Comparison of ENCODE assay signal across 21 cellular contexts in the genomic region with DNA sequence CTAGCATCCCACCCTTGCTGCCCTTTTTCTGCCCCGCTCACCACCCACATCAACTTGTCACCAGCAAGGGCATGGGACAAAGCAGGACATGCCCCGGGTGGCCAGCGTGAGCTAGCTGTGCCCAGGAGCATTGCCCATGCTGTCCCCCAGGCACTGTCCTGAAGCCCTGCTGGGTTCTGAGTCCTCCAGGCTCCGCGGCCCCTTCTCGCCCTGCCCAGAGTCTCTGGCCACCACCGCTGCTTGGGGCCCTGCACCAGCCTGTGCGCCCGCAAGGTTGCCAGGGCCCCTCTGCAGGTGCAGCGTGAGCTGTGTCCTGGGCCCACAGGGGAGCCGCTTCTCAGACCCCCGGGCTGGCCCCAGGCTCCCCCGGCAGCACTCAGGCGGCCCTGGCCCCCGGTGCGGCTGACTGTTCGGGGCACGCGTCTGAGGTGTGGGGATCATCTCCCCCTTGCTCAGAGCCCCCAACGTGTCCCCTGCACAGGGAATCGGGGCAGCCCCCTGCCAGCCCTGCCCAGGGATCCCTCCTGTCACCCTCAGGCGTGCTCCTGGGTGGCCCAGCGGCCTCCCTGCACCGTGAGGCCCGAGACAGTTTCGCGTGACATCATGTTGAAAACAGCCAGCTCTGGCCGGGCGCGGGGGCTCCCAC. TPM values are rescaled to one million over a fixed set of nuclear protein-coding genes. Genes with fewer than 3 reads are reported as not detected.
A peak's percentile ranks its signal among the peaks of the same experiment; 100 is the strongest.
DNase-seq lines count a peak whose midpoint lies in the region; ATAC-seq and TF ChIP-seq lines count a peak whose summit lies in the region.
"Had no signal": no experiment of that assay in that cellular context is flagged by ENCODE, and none has a peak within 500 bp of the region (broad histone marks: within the 10 kb centered on the region; RNA-seq: fewer than 3 reads in every experiment).

No MANE protein-coding gene starts in this region.

- peaks cover 74% of the 10 kb centered on the region for H4K20me1 ChIP-seq in DND-41 (ENCODE audit: insufficient read depth, low read length)

- H3K4me2 ChIP-seq in DND-41 (ENCODE audit: insufficient read depth, low read length) = 0 out of 2 replicates have a peak overlapping the region, but pooled peaks have one; percentile 94

- H3K36me3 Mint-ChIP-seq in activated CD4-positive, alpha-beta memory T cell treated with anti-CD3 and anti-CD28 coated beads, Interleukin-2, amount 10 ng/mL, durations not matched to agents 7 days and 5 days (ENCODE audit: low read depth) = peaks cover 33% of the 10 kb centered on the region
- peaks cover 9% of the 10 kb centered on the region for H3K36me3 Mint-ChIP-seq in activated CD4-positive, alpha-beta memory T cell treated with anti-CD3 and anti-CD28 coated beads for 36 hours
- H3K36me3 Mint-ChIP-seq in central memory CD8-positive, alpha-beta T cell (ENCODE audit: insufficient read depth) = peaks cover 41% of the 10 kb centered on the region

- no peak for TF ChIP-seq EP300 in tibial nerve (IDR thresholded peaks at IDR 0.05)

- ATAC-seq in DND-41 (ENCODE audit: insufficient read depth, low read depth) (no peak), GM19328 (IDR thresholded peaks at IDR 0.05; ENCODE audit: unreplicated experiment) (no peak)
- ATAC-seq in central memory CD8-positive, alpha-beta T cell (replicated peaks; ENCODE audit: extremely low read depth, poor library complexity, severe bottlenecking) = no peak
- ATAC-seq: activated T-cell treated with anti-CD3 and anti-CD28 coated beads, Interleukin-2, amount 50 U/mL, for 72 hours; esophagus mucosa; foreskin keratinocyte; heart right ventricle had no signal

- peaks cover 31% of the 10 kb centered on the region for H3K4me1 ChIP-seq in DND-41 (ENCODE audit: insufficient read depth, low read length)
- H3K4me1 ChIP-seq in neutrophil (ENCODE audit: control insufficient read depth in 1 of 2, insufficient read depth in 1 of 2, low read depth in 1 of 2, low read length in 1 of 2) = peaks cover 39 to 41% of the 10 kb centered on the region in 2 experiments
- H3K4me1 ChIP-seq in tibial nerve = peaks cover 0 to 45% (median 28%) of the 10 kb centered on the region in 4 donors

- intact Hi-C loops in activated CD4-positive, alpha-beta memory T cell treated with anti-CD3 and anti-CD28 coated beads for 36 hours (cut with micrococcal nuclease) = no loop called here

- H3K9ac ChIP-seq in DND-41 (ENCODE audit: low read depth, low read length) = no peak overlapping the region

- H3K27me3 Mint-ChIP-seq in activated CD4-positive, alpha-beta memory T cell treated with anti-CD3 and anti-CD28 coated beads, Interleukin-2, amount 10 ng/mL, durations not matched to agents 7 days and 5 days = no peaks in the 10 kb centered on the region
- no peaks in the 10 kb centered on the region for H3K27me3 Mint-ChIP-seq in activated CD4-positive, alpha-beta memory T cell treated with anti-CD3 and anti-CD28 coated beads for 36 hours
- no peaks in the 10 kb centered on the region for H3K27me3 Mint-ChIP-seq in central memory CD8-positive, alpha-beta T cell

- H3K36me3 ChIP-seq in DND-41 (ENCODE audit: insufficient read depth, low read length) (peaks cover 31% of the 10 kb centered on the region), neutrophil (peaks cover 8% of the 10 kb centered on the region), tibial nerve (peaks cover 0 to 12% (median 0%) of the 10 kb centered on the region in 3 donors)
- H3K36me3 ChIP-seq: colonic mucosa, vagina had no signal

- peaks cover 39% of the 10 kb centered on the region for H3K4me1 Mint-ChIP-seq in activated CD4-positive, alpha-beta memory T cell treated with anti-CD3 and anti-CD28 coated beads, Interleukin-2, amount 10 ng/mL, durations not matched to agents 7 days and 5 days
- H3K4me1 Mint-ChIP-seq in activated CD4-positive, alpha-beta memory T cell treated with anti-CD3 and anti-CD28 coated beads for 36 hours (ENCODE audit: low read depth) = peaks cover 32% of the 10 kb centered on the region
- H3K4me1 Mint-ChIP-seq in central memory CD8-positive, alpha-beta T cell = peaks cover 35% of the 10 kb centered on the region

- H3K4me3 ChIP-seq in DND-41 (ENCODE audit: low read depth in 1 of 2, low read length in 2 of 2) = no peak overlapping the region
- peak overlapping the region in 1 of 2 experiments; percentile 72 for H3K4me3 ChIP-seq in neutrophil (ENCODE audit: low read depth in 1 of 2, low read length in 1 of 2)
- no peak overlapping the region for H3K4me3 ChIP-seq in tibial nerve
- H3K4me3 ChIP-seq: colonic mucosa, HAP-1, psoas muscle, SJSA1, vagina had no signal

- no peak for DNase-seq in activated CD4-positive, alpha-beta memory T cell treated with anti-CD3 and anti-CD28 coated beads, Interleukin-2, amount 10 ng/mL, durations not matched to agents 7 days and 5 days
- no peak for DNase-seq in activated CD4-positive, alpha-beta memory T cell treated with anti-CD3 and anti-CD28 coated beads for 36 hours
- no peak for DNase-seq in DND-41
- DNase-seq in central memory CD8-positive, alpha-beta T cell (ENCODE audit: low spot score in 2 of 2) = no peak
- no peak for DNase-seq in NCI-H128 (lab: John Stamatoyannopoulos, UW; ENCODE audit: unreplicated experiment)
- DNase-seq in tibial nerve (ENCODE audit: low spot score in 2 of 2) = no peak
- DNase-seq: activated naive CD4-positive, alpha-beta T cell treated with anti-CD3 and anti-CD28 coated beads for 36 hours; foreskin keratinocyte; heart right ventricle; NCI-H1105 treated with DMSO at 0.1 percent for 48 hours; NCI-H2029 treated with DMSO at 0.1 percent for 48 hours had no signal

- no peak overlapping the region for H2AFZ ChIP-seq in DND-41 (ENCODE audit: low read depth, low read length)

- no peak overlapping the region for H3K27ac ChIP-seq in DND-41 (ENCODE audit: low read length)
- peak overlapping the region; percentile 100 for H3K27ac ChIP-seq in neutrophil
- peak overlapping the region in 1 of 4 donors; percentile 98 for H3K27ac ChIP-seq in tibial nerve
- H3K27ac ChIP-seq: colonic mucosa, foreskin keratinocyte, psoas muscle, SJSA1, vagina had no signal

- no peak for TF ChIP-seq POLR2A in tibial nerve (IDR thresholded peaks at IDR 0.05)

- peak overlapping the region; percentile 40 for H3K27ac Mint-ChIP-seq in activated CD4-positive, alpha-beta memory T cell treated with anti-CD3 and anti-CD28 coated beads, Interleukin-2, amount 10 ng/mL, durations not matched to agents 7 days and 5 days
- H3K27ac Mint-ChIP-seq in activated CD4-positive, alpha-beta memory T cell treated with anti-CD3 and anti-CD28 coated beads for 36 hours = no peak overlapping the region
- H3K27ac Mint-ChIP-seq in central memory CD8-positive, alpha-beta T cell (ENCODE audit: low read depth) = peak overlapping the region; percentile 74
- H3K27ac Mint-ChIP-seq: activated T-cell treated with anti-CD3 and anti-CD28 coated beads, Interleukin-2, amount 50 U/mL, for 72 hours had no signal

- CTCF ChIA-PET in activated CD4-positive, alpha-beta memory T cell treated with anti-CD3 and anti-CD28 coated beads, Interleukin-2, amount 10 ng/mL, durations not matched to agents 7 days and 5 days (lab: Charles Lee) = interaction anchor here (0.7 to 1.7 kb wide), 7 partner anchors 8 to 149 kb away, joined by 3 to 7 read pairs (median 3); no protein-coding TSS in a partner anchor
- CTCF ChIA-PET in activated CD4-positive, alpha-beta memory T cell treated with anti-CD3 and anti-CD28 coated beads for 36 hours (lab: Charles Lee) = interaction anchor here (0.6 to 3.3 kb wide), 8 partner anchors 15 to 147 kb away, joined by 3 to 19 read pairs (median 4); no protein-coding TSS in a partner anchor

- H3K9me3 ChIP-seq in DND-41 (ENCODE audit: insufficient read depth, low read length, severe bottlenecking) = no peaks in the 10 kb centered on the region
- H3K9me3 ChIP-seq in neutrophil = no peaks in the 10 kb centered on the region
- H3K9me3 ChIP-seq in tibial nerve = no peaks in the 10 kb centered on the region
- H3K9me3 ChIP-seq: colonic mucosa, HAP-1, heart right ventricle, psoas muscle, SJSA1, vagina had no signal

- no peaks in the 10 kb centered on the region for H3K9me3 Mint-ChIP-seq in activated CD4-positive, alpha-beta memory T cell treated with anti-CD3 and anti-CD28 coated beads, Interleukin-2, amount 10 ng/mL, durations not matched to agents 7 days and 5 days
- no peaks in the 10 kb centered on the region for H3K9me3 Mint-ChIP-seq in activated CD4-positive, alpha-beta memory T cell treated with anti-CD3 and anti-CD28 coated beads for 36 hours
- no peaks in the 10 kb centered on the region for H3K9me3 Mint-ChIP-seq in central memory CD8-positive, alpha-beta T cell
- H3K9me3 Mint-ChIP-seq: activated naive CD4-positive, alpha-beta T cell treated with anti-CD3 and anti-CD28 coated beads for 36 hours; activated T-cell treated with anti-CD3 and anti-CD28 coated beads, Interleukin-2, amount 50 U/mL, for 72 hours; endodermal cell had no signal

- no peak for TF ChIP-seq CTCF in DND-41 (IDR thresholded peaks at IDR 0.05; ENCODE audit: borderline replicate concordance, extremely low read depth, low read length, poor library complexity, severe bottlenecking)
- no peak for TF ChIP-seq CTCF in neutrophil (IDR thresholded peaks at IDR 0.05)
- no peak for TF ChIP-seq CTCF in tibial nerve (IDR thresholded peaks at IDR 0.05)

- 88 to 89% methylated on average over 27 to 28 of the region's 30 CpGs for WGBS in tibial nerve, 2 donors

- H3K4me3 Mint-ChIP-seq in activated CD4-positive, alpha-beta memory T cell treated with anti-CD3 and anti-CD28 coated beads, Interleukin-2, amount 10 ng/mL, durations not matched to agents 7 days and 5 days = no peak overlapping the region
- H3K4me3 Mint-ChIP-seq in activated CD4-positive, alpha-beta memory T cell treated with anti-CD3 and anti-CD28 coated beads for 36 hours = no peak overlapping the region
- H3K4me3 Mint-ChIP-seq in central memory CD8-positive, alpha-beta T cell = no peak overlapping the region
- H3K4me3 Mint-ChIP-seq: endodermal cell had no signal

- POLR2A ChIA-PET in activated CD4-positive, alpha-beta memory T cell treated with anti-CD3 and anti-CD28 coated beads, Interleukin-2, amount 10 ng/mL, durations not matched to agents 7 days and 5 days (lab: Charles Lee) = interaction anchor here (0.9 kb wide), 1 partner anchor 18 kb away, joined by 6 read pairs; no protein-coding TSS in a partner anchor
- POLR2A ChIA-PET in activated CD4-positive, alpha-beta memory T cell treated with anti-CD3 and anti-CD28 coated beads for 36 hours (lab: Charles Lee) = no interaction called here

- H3K27me3 ChIP-seq in DND-41 (ENCODE audit: insufficient read depth, low read length, poor library complexity) = no peaks in the 10 kb centered on the region
- no peaks in the 10 kb centered on the region for H3K27me3 ChIP-seq in neutrophil
- H3K27me3 ChIP-seq in tibial nerve = no peaks in the 10 kb centered on the region
- H3K27me3 ChIP-seq: colonic mucosa, foreskin keratinocyte, heart right ventricle, SJSA1, vagina had no signal

- H3K79me2 ChIP-seq in DND-41 (ENCODE audit: insufficient read depth, low read length) = peaks cover 89% of the 10 kb centered on the region

RNA-seq across cellular contexts. Expression of gene CSNK1G2, which starts 4.1 kb away (rescaled TPM):
- total RNA-seq in activated CD4-positive, alpha-beta memory T cell treated with anti-CD3 and anti-CD28 coated beads, Interleukin-2, amount 10 ng/mL, durations not matched to agents 7 days and 5 days = 100 to 1,000 TPM; 130 to 132 TPM
- 10 to 100 TPM; 63.7 to 66.2 TPM for total RNA-seq in activated CD4-positive, alpha-beta memory T cell treated with anti-CD3 and anti-CD28 coated beads for 36 hours
- 100 to 1,000 TPM in 1 of 4 donors, 10 to 100 TPM in 3; 38.9 to 132 (median 55.6) TPM for total RNA-seq in tibial nerve

RNA-seq across cellular contexts. Expression of gene ADAT3, which starts 39.8 kb away (rescaled TPM):
- total RNA-seq in activated CD4-positive, alpha-beta memory T cell treated with anti-CD3 and anti-CD28 coated beads, Interleukin-2, amount 10 ng/mL, durations not matched to agents 7 days and 5 days = 10 to 100 TPM; 13.3 to 15.5 TPM
- 1 to 10 TPM; 5.7 to 5.8 TPM for total RNA-seq in activated CD4-positive, alpha-beta memory T cell treated with anti-CD3 and anti-CD28 coated beads for 36 hours
- 1 to 10 TPM; 2.4 to 8.7 (median 4.8) TPM for total RNA-seq in tibial nerve

RNA-seq across cellular contexts. Expression of gene SCAMP4, which starts 39.8 kb away (rescaled TPM):
- total RNA-seq in activated CD4-positive, alpha-beta memory T cell treated with anti-CD3 and anti-CD28 coated beads, Interleukin-2, amount 10 ng/mL, durations not matched to agents 7 days and 5 days = 10 to 100 TPM; 36.5 to 39.7 TPM
- 10 to 100 TPM; 24.2 to 28.4 TPM for total RNA-seq in activated CD4-positive, alpha-beta memory T cell treated with anti-CD3 and anti-CD28 coated beads for 36 hours
- total RNA-seq in tibial nerve = 10 to 100 TPM; 34.7 to 65.7 (median 56.2) TPM

RNA-seq across cellular contexts. Expression of gene ABHD17A, which starts 59.7 kb away (rescaled TPM):
- 100 to 1,000 TPM; 255 to 259 TPM for total RNA-seq in activated CD4-positive, alpha-beta memory T cell treated with anti-CD3 and anti-CD28 coated beads, Interleukin-2, amount 10 ng/mL, durations not matched to agents 7 days and 5 days
- total RNA-seq in activated CD4-positive, alpha-beta memory T cell treated with anti-CD3 and anti-CD28 coated beads for 36 hours = 100 to 1,000 TPM; 108 to 110 TPM
- total RNA-seq in tibial nerve = 100 to 1,000 TPM; 127 to 165 (median 132) TPM
